ENCODE assay signal across 1 cellular context in the genomic region with DNA sequence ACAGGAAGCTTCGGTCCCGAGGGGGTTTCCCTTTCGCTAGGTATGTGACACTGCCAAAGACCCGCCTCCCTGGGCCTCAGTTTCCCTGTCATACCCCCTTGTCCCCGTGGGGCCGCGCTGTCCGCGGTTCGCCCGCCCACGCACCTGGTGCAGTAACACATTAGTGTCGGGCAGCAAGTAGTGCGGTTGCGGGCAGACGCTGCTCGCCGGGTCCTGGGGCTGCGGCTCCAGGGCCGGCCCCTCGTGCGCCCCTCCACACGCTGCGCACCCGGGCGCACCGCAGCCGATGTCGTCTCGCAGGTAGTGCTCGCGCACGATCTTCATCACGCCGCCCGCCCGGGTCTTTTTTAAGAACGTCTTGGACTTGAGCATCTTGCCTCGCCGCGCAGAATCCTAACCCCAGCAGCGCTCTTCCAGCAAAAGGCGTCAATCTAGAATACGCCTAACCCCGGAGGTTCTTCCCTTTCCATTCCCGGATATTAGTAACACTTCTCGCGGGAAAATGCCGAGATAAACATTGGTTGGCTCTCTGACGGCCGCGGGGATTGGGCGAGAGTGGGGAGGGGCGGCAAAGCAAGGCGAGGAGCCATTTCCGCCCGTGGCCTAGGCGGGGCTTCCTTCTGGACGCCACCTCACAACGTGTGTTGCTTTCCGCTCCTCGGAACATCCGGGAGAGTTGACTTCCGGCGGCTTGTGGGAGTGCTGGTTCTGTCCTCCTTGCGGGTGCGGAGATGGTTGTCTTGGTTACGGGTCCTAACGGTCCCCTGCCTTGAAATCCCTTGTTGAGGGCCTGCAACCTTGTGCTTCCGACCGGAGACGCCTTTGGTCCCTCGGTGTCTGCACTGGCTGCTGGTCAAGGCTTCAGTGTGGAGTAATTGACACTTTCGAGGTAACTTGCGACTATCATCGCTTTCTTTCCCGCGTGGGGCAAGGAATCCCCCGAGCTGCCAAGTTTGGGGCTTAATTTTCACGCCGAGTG.
TF ChIP-seq lines count a peak whose summit lies in the region.

A gene with protein sequence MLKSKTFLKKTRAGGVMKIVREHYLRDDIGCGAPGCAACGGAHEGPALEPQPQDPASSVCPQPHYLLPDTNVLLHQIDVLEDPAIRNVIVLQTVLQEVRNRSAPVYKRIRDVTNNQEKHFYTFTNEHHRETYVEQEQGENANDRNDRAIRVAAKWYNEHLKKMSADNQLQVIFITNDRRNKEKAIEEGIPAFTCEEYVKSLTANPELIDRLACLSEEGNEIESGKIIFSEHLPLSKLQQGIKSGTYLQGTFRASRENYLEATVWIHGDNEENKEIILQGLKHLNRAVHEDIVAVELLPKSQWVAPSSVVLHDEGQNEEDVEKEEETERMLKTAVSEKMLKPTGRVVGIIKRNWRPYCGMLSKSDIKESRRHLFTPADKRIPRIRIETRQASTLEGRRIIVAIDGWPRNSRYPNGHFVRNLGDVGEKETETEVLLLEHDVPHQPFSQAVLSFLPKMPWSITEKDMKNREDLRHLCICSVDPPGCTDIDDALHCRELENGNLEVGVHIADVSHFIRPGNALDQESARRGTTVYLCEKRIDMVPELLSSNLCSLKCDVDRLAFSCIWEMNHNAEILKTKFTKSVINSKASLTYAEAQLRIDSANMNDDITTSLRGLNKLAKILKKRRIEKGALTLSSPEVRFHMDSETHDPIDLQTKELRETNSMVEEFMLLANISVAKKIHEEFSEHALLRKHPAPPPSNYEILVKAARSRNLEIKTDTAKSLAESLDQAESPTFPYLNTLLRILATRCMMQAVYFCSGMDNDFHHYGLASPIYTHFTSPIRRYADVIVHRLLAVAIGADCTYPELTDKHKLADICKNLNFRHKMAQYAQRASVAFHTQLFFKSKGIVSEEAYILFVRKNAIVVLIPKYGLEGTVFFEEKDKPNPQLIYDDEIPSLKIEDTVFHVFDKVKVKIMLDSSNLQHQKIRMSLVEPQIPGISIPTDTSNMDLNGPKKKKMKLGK (minus strand): TSS at position 440 of the 979 bp plus-strand sequence. CDS start 68 bp downstream, at position 372.
A gene with protein sequence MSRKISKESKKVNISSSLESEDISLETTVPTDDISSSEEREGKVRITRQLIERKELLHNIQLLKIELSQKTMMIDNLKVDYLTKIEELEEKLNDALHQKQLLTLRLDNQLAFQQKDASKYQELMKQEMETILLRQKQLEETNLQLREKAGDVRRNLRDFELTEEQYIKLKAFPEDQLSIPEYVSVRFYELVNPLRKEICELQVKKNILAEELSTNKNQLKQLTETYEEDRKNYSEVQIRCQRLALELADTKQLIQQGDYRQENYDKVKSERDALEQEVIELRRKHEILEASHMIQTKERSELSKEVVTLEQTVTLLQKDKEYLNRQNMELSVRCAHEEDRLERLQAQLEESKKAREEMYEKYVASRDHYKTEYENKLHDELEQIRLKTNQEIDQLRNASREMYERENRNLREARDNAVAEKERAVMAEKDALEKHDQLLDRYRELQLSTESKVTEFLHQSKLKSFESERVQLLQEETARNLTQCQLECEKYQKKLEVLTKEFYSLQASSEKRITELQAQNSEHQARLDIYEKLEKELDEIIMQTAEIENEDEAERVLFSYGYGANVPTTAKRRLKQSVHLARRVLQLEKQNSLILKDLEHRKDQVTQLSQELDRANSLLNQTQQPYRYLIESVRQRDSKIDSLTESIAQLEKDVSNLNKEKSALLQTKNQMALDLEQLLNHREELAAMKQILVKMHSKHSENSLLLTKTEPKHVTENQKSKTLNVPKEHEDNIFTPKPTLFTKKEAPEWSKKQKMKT (plus strand): TSS at position 673 of the 979 bp plus-strand sequence. CDS start 1,337 bp downstream, outside the sequence.

TF ChIP-seq in HepG2, 621 proteins besides CTCF, POLR2A, EP300 and RAD21 (continued from another document and continues in another):
- no peak for TF ChIP-seq SRSF9 (IDR thresholded peaks at IDR 0.05; ENCODE audit: borderline replicate concordance, insufficient read depth, low read depth, low read length, poor library complexity, severe bottlenecking)
- TF ChIP-seq NAIF1 (CRISPR knock-in tag; IDR thresholded peaks at IDR 0.05; ENCODE audit: borderline replicate concordance), result peak; percentile 73; the same call in 1 of the 2 replicates
- peak; percentile 92 for TF ChIP-seq CHD2 (IDR thresholded peaks at IDR 0.05; ENCODE audit: low read depth, low read length)
- TF ChIP-seq ZNF652 (CRISPR knock-in tag; IDR thresholded peaks at IDR 0.05; ENCODE audit: borderline replicate concordance, low read depth), result no peak
- TF ChIP-seq, protein P1, sequence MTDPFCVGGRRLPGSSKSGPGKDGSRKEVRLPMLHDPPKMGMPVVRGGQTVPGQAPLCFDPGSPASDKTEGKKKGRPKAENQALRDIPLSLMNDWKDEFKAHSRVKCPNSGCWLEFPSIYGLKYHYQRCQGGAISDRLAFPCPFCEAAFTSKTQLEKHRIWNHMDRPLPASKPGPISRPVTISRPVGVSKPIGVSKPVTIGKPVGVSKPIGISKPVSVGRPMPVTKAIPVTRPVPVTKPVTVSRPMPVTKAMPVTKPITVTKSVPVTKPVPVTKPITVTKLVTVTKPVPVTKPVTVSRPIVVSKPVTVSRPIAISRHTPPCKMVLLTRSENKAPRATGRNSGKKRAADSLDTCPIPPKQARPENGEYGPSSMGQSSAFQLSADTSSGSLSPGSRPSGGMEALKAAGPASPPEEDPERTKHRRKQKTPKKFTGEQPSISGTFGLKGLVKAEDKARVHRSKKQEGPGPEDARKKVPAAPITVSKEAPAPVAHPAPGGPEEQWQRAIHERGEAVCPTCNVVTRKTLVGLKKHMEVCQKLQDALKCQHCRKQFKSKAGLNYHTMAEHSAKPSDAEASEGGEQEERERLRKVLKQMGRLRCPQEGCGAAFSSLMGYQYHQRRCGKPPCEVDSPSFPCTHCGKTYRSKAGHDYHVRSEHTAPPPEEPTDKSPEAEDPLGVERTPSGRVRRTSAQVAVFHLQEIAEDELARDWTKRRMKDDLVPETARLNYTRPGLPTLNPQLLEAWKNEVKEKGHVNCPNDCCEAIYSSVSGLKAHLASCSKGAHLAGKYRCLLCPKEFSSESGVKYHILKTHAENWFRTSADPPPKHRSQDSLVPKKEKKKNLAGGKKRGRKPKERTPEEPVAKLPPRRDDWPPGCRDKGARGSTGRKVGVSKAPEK (CRISPR knock-in tag; IDR thresholded peaks at IDR 0.05; ENCODE audit: borderline replicate concordance), result no peak
- no peak for TF ChIP-seq SRSF4 (IDR thresholded peaks at IDR 0.05; ENCODE audit: low read depth, low read length, poor library complexity, severe bottlenecking)
- peak; percentile 73; the same call in 1 of the 2 replicates for TF ChIP-seq SMYD3 (CRISPR knock-in tag; IDR thresholded peaks at IDR 0.05)
- TF ChIP-seq ZNF235 (CRISPR knock-in tag; IDR thresholded peaks at IDR 0.05; ENCODE audit: borderline replicate concordance), result no peak
- TF ChIP-seq JDP2 (CRISPR knock-in tag; IDR thresholded peaks at IDR 0.05; ENCODE audit: borderline replicate concordance), result no peak
- peak; percentile 65 for TF ChIP-seq ISL2 (CRISPR knock-in tag; IDR thresholded peaks at IDR 0.05)
- TF ChIP-seq, protein P2, sequence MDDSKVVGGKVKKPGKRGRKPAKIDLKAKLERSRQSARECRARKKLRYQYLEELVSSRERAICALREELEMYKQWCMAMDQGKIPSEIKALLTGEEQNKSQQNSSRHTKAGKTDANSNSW (CRISPR knock-in tag; IDR thresholded peaks at IDR 0.05; ENCODE audit: borderline replicate concordance), result no peak
- no peak for TF ChIP-seq ZNF326 (CRISPR knock-in tag; IDR thresholded peaks at IDR 0.05; ENCODE audit: borderline replicate concordance)
- no peak for TF ChIP-seq ZNF224 (CRISPR knock-in tag; IDR thresholded peaks at IDR 0.05)
- TF ChIP-seq MEIS1 (CRISPR knock-in tag; IDR thresholded peaks at IDR 0.05; ENCODE audit: borderline replicate concordance), result peak; percentile 34; the same call in 1 of the 2 replicates
- no peak for TF ChIP-seq NONO (IDR thresholded peaks at IDR 0.05)
- TF ChIP-seq NONO (CRISPR knock-in tag; conservative IDR thresholded peaks at IDR 0.05), result no peak
- no peak for TF ChIP-seq HNF4G (IDR thresholded peaks at IDR 0.05; ENCODE audit: borderline replicate concordance, low read depth, low read length)
- no peak for TF ChIP-seq HNF4G (CRISPR knock-in tag; IDR thresholded peaks at IDR 0.05; ENCODE audit: borderline replicate concordance, low read depth)
- peak; percentile 38; the same call in 1 of the 2 replicates for TF ChIP-seq FOXA3 (CRISPR knock-in tag; IDR thresholded peaks at IDR 0.05)
- 0 out of 2 replicates have a peak, but pooled peaks have one; percentile 64 for TF ChIP-seq ISX (CRISPR knock-in tag; conservative IDR thresholded peaks at IDR 0.05)
- peak; percentile 90 for TF ChIP-seq RFXAP (CRISPR knock-in tag; IDR thresholded peaks at IDR 0.05; ENCODE audit: borderline replicate concordance)
- peak; percentile 32 for TF ChIP-seq ZNF605 (CRISPR knock-in tag; IDR thresholded peaks at IDR 0.05)
- TF ChIP-seq, protein P3, sequence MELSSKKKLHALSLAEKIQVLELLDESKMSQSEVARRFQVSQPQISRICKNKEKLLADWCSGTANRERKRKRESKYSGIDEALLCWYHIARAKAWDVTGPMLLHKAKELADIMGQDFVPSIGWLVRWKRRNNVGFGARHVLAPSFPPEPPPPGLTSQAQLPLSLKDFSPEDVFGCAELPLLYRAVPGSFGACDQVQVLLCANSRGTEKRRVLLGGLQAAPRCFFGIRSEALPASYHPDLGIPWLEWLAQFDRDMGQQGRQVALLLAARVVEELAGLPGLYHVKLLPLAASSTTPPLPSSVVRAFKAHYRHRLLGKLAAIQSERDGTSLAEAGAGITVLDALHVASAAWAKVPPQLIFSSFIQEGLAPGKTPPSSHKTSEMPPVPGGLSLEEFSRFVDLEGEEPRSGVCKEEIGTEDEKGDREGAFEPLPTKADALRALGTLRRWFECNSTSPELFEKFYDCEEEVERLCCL (CRISPR knock-in tag; IDR thresholded peaks at IDR 0.05; ENCODE audit: borderline replicate concordance), result no peak
- TF ChIP-seq, protein P4, sequence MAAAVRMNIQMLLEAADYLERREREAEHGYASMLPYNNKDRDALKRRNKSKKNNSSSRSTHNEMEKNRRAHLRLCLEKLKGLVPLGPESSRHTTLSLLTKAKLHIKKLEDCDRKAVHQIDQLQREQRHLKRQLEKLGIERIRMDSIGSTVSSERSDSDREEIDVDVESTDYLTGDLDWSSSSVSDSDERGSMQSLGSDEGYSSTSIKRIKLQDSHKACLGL (CRISPR knock-in tag; IDR thresholded peaks at IDR 0.05), result peak; percentile 84; the same call in 1 of the 2 replicates
- TF ChIP-seq, protein P5, sequence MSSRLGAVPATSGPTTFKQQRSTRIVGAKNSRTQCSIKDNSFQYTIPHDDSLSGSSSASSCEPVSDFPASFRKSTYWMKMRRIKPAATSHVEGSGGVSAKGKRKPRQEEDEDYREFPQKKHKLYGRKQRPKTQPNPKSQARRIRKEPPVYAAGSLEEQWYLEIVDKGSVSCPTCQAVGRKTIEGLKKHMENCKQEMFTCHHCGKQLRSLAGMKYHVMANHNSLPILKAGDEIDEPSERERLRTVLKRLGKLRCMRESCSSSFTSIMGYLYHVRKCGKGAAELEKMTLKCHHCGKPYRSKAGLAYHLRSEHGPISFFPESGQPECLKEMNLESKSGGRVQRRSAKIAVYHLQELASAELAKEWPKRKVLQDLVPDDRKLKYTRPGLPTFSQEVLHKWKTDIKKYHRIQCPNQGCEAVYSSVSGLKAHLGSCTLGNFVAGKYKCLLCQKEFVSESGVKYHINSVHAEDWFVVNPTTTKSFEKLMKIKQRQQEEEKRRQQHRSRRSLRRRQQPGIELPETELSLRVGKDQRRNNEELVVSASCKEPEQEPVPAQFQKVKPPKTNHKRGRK (CRISPR knock-in tag; IDR thresholded peaks at IDR 0.05), result no peak
- no peak for TF ChIP-seq GATA4 (IDR thresholded peaks at IDR 0.05; ENCODE audit: borderline replicate concordance, low read depth)
- TF ChIP-seq, protein P6, sequence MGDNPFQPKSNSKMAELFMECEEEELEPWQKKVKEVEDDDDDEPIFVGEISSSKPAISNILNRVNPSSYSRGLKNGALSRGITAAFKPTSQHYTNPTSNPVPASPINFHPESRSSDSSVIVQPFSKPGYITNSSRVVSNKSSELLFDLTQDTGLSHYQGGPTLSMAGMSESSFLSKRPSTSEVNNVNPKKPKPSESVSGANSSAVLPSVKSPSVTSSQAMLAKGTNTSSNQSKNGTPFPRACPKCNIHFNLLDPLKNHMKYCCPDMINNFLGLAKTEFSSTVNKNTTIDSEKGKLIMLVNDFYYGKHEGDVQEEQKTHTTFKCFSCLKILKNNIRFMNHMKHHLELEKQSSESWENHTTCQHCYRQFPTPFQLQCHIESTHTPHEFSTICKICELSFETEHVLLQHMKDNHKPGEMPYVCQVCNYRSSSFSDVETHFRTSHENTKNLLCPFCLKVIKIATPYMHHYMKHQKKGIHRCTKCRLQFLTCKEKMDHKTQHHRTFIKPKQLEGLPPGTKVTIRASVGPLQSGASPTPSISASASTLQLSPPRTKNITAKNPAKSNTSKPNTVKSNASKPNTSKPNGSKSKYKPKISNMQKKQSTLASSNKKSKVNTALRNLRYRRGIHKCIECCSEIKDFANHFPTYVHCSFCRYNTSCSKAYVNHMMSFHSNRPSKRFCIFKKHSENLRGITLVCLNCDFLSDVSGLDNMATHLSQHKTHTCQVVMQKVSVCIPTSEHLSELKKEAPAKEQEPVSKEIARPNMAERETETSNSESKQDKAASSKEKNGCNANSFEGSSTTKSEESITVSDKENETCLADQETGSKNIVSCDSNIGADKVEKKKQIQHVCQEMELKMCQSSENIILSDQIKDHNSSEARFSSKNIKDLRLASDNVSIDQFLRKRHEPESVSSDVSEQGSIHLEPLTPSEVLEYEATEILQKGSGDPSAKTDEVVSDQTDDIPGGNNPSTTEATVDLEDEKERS (CRISPR knock-in tag; IDR thresholded peaks at IDR 0.05), result no peak; the same call in 1 of the 2 replicates
- TF ChIP-seq, protein P7, sequence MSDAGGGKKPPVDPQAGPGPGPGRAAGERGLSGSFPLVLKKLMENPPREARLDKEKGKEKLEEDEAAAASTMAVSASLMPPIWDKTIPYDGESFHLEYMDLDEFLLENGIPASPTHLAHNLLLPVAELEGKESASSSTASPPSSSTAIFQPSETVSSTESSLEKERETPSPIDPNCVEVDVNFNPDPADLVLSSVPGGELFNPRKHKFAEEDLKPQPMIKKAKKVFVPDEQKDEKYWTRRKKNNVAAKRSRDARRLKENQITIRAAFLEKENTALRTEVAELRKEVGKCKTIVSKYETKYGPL (CRISPR knock-in tag; IDR thresholded peaks at IDR 0.05), result no peak
- TF ChIP-seq ZMYM3 (CRISPR knock-in tag; IDR thresholded peaks at IDR 0.05), result no peak
- TF ChIP-seq PHF5A (CRISPR knock-in tag; IDR thresholded peaks at IDR 0.05; ENCODE audit: low read depth, unreplicated experiment), result peak; percentile 22
- peak; percentile 84 for TF ChIP-seq NFYB (CRISPR knock-in tag; IDR thresholded peaks at IDR 0.05)
- peak; percentile 46; the same call in 1 of the 2 replicates for TF ChIP-seq MIXL1 (CRISPR knock-in tag; IDR thresholded peaks at IDR 0.05)
- no peak for TF ChIP-seq ZNF430 (CRISPR knock-in tag; IDR thresholded peaks at IDR 0.05)
- no peak for TF ChIP-seq ZNF713 (CRISPR knock-in tag; IDR thresholded peaks at IDR 0.05)
- TF ChIP-seq YEATS2 (CRISPR knock-in tag; IDR thresholded peaks at IDR 0.05; ENCODE audit: borderline replicate concordance), result peak; percentile 95
- TF ChIP-seq ZNF451 (CRISPR knock-in tag; IDR thresholded peaks at IDR 0.05), result peak; percentile 78
- TF ChIP-seq SMARCC2 (IDR thresholded peaks at IDR 0.05), result no peak
- peak; percentile 77 for TF ChIP-seq DR1 (CRISPR knock-in tag; IDR thresholded peaks at IDR 0.05)
- no peak for TF ChIP-seq ZNF782 (CRISPR knock-in tag; IDR thresholded peaks at IDR 0.05; ENCODE audit: borderline replicate concordance)
- TF ChIP-seq PAWR (CRISPR knock-in tag; IDR thresholded peaks at IDR 0.05; ENCODE audit: borderline replicate concordance), result no peak
- TF ChIP-seq NFKB2 (CRISPR knock-in tag; IDR thresholded peaks at IDR 0.05; ENCODE audit: borderline replicate concordance), result peak; percentile 71; the same call in 1 of the 2 replicates
- no peak for TF ChIP-seq ZFP36 (IDR thresholded peaks at IDR 0.05; ENCODE audit: borderline replicate concordance, low read depth, low read length, partially characterized antibody)
- no peak for TF ChIP-seq ZNF558 (CRISPR knock-in tag; IDR thresholded peaks at IDR 0.05; ENCODE audit: borderline replicate concordance)
- TF ChIP-seq ZNF841 (CRISPR knock-in tag; IDR thresholded peaks at IDR 0.05; ENCODE audit: borderline replicate concordance), result no peak
